Comparison of ENCODE assay signal across 32 cellular contexts in the genomic region with DNA sequence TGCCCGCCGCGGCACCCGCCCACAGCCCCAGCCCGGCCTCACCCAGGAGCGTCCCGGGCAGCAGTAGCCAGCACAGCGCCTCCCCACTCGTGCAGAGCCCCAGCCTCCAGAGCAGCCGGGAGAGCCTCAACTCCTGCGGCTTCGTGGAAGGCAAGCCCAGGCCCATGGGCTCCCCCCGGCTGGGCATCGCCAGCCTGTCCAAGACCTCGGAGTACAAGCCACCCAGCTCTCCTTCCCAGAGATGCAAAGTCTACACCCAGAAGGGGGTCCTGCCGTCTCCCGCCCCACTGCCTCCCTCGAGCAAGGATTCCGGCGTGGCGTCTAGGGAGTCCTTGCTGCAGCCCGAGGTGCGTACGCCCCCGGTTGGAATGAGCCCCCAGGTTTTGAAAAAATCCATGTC.
"Had no signal": no experiment of that assay in that cellular context is flagged by ENCODE, and none has a peak within 500 bp of the region (broad histone marks: within the 10 kb centered on the region; RNA-seq: fewer than 3 reads in every experiment).

No MANE protein-coding gene starts in this region.

- H3K4me1 Mint-ChIP-seq: activated naive CD4-positive, alpha-beta T cell treated with anti-CD3 and anti-CD28 coated beads, Interleukin-2, amount 50 U/mL, for 24 hours; activated naive CD8-positive, alpha-beta T cell treated with anti-CD3 and anti-CD28 coated beads, Interleukin-2, amount 10 ng/mL, durations not matched to agents 7 days and 5 days; WTC11 had no signal

- H3K9me3 Mint-ChIP-seq: activated CD4-positive, alpha-beta memory T cell treated with anti-CD3 and anti-CD28 coated beads for 36 hours; activated naive CD4-positive, alpha-beta T cell treated with anti-CD3 and anti-CD28 coated beads, Interleukin-2, amount 50 U/mL, for 24 hours; activated naive CD8-positive, alpha-beta T cell treated with anti-CD3 and anti-CD28 coated beads, Interleukin-2, amount 10 ng/mL, durations not matched to agents 7 days and 5 days; activated T-cell treated with anti-CD3 and anti-CD28 coated beads, Interleukin-2, amount 50 U/mL, for 4 hours; activated T-helper 1 cell treated with anti-CD3 and anti-CD28 coated beads, Interleukin-12 subunit alpha, Interleukin-12 subunit beta, Interleukin-2, Interleukin-4 antibody, amounts not matched to agents 30 ng/mL and 10 ng/mL and 1 ng/mL, durations not matched to agents 14 hours and 24 hours and 36 hours; T-helper 1 cell treated with Interleukin-12 subunit alpha and Interleukin-12 subunit beta and Interleukin-4 antibody, amounts not matched to agents 30 μg/mL and 1 μg/mL, for 36 hours; T-helper 2 cell treated with Interferon-gamma antibody and Interleukin-4, amounts not matched to agents 5 μg/mL and 100 μg/mL, for 36 hours; WTC11 had no signal

- ATAC-seq: activated CD4-positive, CD25-positive, alpha-beta regulatory T cell treated with anti-CD3 and anti-CD28 coated beads, Interleukin-2, amount 50 U/mL, for 24 hours; activated T-cell treated with anti-CD3 and anti-CD28 coated beads, Interleukin-2, amount 50 U/mL, for 4 hours; PC-3; WTC11 had no signal

- H3K4me3 Mint-ChIP-seq: activated CD4-positive, alpha-beta memory T cell treated with anti-CD3 and anti-CD28 coated beads for 36 hours; activated naive CD4-positive, alpha-beta T cell treated with anti-CD3 and anti-CD28 coated beads, Interleukin-2, amount 50 U/mL, for 24 hours; activated naive CD8-positive, alpha-beta T cell treated with anti-CD3 and anti-CD28 coated beads, Interleukin-2, amount 10 ng/mL, durations not matched to agents 7 days and 5 days; activated T-cell treated with anti-CD3 and anti-CD28 coated beads, Interleukin-2, amount 50 U/mL, for 4 hours; activated T-helper 1 cell treated with anti-CD3 and anti-CD28 coated beads, Interleukin-12 subunit alpha, Interleukin-12 subunit beta, Interleukin-2, Interleukin-4 antibody, amounts not matched to agents 30 ng/mL and 10 ng/mL and 1 ng/mL, durations not matched to agents 14 hours and 24 hours and 36 hours; T-helper 1 cell treated with Interleukin-12 subunit alpha and Interleukin-12 subunit beta and Interleukin-4 antibody, amounts not matched to agents 30 μg/mL and 1 μg/mL, for 36 hours; T-helper 2 cell treated with Interferon-gamma antibody and Interleukin-4, amounts not matched to agents 5 μg/mL and 100 μg/mL, for 36 hours; WTC11 had no signal

- H3K36me3 Mint-ChIP-seq: activated CD4-positive, alpha-beta memory T cell treated with anti-CD3 and anti-CD28 coated beads for 36 hours; activated naive CD4-positive, alpha-beta T cell treated with anti-CD3 and anti-CD28 coated beads, Interleukin-2, amount 50 U/mL, for 24 hours; activated naive CD8-positive, alpha-beta T cell treated with anti-CD3 and anti-CD28 coated beads, Interleukin-2, amount 10 ng/mL, durations not matched to agents 7 days and 5 days; WTC11 had no signal

- DNase-seq: activated CD4-positive, alpha-beta memory T cell treated with anti-CD3 and anti-CD28 coated beads for 36 hours; activated CD4-positive, alpha-beta T cell treated with anti-CD3 and anti-CD28 coated beads for 4 hours; activated CD4-positive, alpha-beta T cell treated with anti-CD3 and anti-CD28 coated beads, Interleukin-2, amount 50 U/mL, for 1 hour; activated CD8-positive, alpha-beta memory T cell treated with anti-CD3 and anti-CD28 coated beads, Interleukin-2, amount 50 U/mL, for 4 hours; activated naive CD4-positive, alpha-beta T cell; activated naive CD8-positive, alpha-beta T cell treated with anti-CD3 and anti-CD28 coated beads, Interleukin-2, amount 10 ng/mL, durations not matched to agents 7 days and 5 days; activated T-cell treated with anti-CD3 and anti-CD28 coated beads for 4 hours; activated T-cell treated with anti-CD3 and anti-CD28 coated beads, Interleukin-2, amount 50 U/mL, for 4 hours; amygdala; Kasumi-1; KG1; MG63; NCI-H1048; NCI-H1105 treated with DMSO at 0.1 percent for 48 hours; NCI-H1436; NCI-H1694; NCI-H1930; NCI-H510A; NCI-H526; NCI-H748 treated with DMSO at 0.1 percent for 48 hours; NK-92 treated with Interleukin-12 subunit alpha and Interleukin-12 subunit beta, amount 100 ng/mL, for 24 hours; PC-3; Peyer's patch; RPMI8226; SHP77 treated with DMSO at 0.1 percent for 48 hours; SK-N-SH had no signal

- H3K27ac Mint-ChIP-seq: activated CD4-positive, alpha-beta memory T cell treated with anti-CD3 and anti-CD28 coated beads for 36 hours; activated naive CD4-positive, alpha-beta T cell treated with anti-CD3 and anti-CD28 coated beads, Interleukin-2, amount 50 U/mL, for 24 hours; activated naive CD8-positive, alpha-beta T cell treated with anti-CD3 and anti-CD28 coated beads, Interleukin-2, amount 10 ng/mL, durations not matched to agents 7 days and 5 days; activated T-helper 1 cell treated with anti-CD3 and anti-CD28 coated beads, Interleukin-12 subunit alpha, Interleukin-12 subunit beta, Interleukin-2, Interleukin-4 antibody, amounts not matched to agents 30 ng/mL and 10 ng/mL and 1 ng/mL, durations not matched to agents 14 hours and 24 hours and 36 hours; T-helper 1 cell treated with Interleukin-12 subunit alpha and Interleukin-12 subunit beta and Interleukin-4 antibody, amounts not matched to agents 30 μg/mL and 1 μg/mL, for 36 hours; T-helper 2 cell treated with Interferon-gamma antibody and Interleukin-4, amounts not matched to agents 5 μg/mL and 100 μg/mL, for 36 hours; WTC11 had no signal
